Comparison of ENCODE assay signal across 23 cellular contexts in genomic region chr4:27844359-27844758, GRCh38.
"Had no signal": no experiment of that assay in that cellular context is flagged by ENCODE, and none has a peak within 500 bp of the region (broad histone marks: within the 10 kb centered on the region; RNA-seq: fewer than 3 reads in every experiment).

No MANE protein-coding gene starts in this region.

- ATAC-seq: activated CD4-positive, alpha-beta T cell treated with anti-CD3 and anti-CD28 coated beads for 36 hours; activated CD8-positive, alpha-beta T cell treated with anti-CD3 and anti-CD28 coated beads, Interleukin-2, amount 10 ng/mL, durations not matched to agents 7 days and 5 days; activated naive CD4-positive, alpha-beta T cell treated with anti-CD3 and anti-CD28 coated beads, Interleukin-2, amount 50 U/mL, for 72 hours; activated T-cell treated with anti-CD3 and anti-CD28 coated beads, Interleukin-2, amount 50 U/mL, for 4 hours; Panc1 had no signal

- H3K4me3 ChIP-seq: SJCRH30 had no signal

- DNase-seq: activated CD4-positive, alpha-beta T cell treated with anti-CD3 and anti-CD28 coated beads for 36 hours; activated CD4-positive, alpha-beta T cell treated with anti-CD3 and anti-CD28 coated beads, Interleukin-2, amount 10 ng/mL, durations not matched to agents 7 days and 5 days; activated CD4-positive, alpha-beta T cell treated with anti-CD3 and anti-CD28 coated beads, Interleukin-2, amount 50 U/mL, for 48 hours; activated CD8-positive, alpha-beta T cell treated with anti-CD3 and anti-CD28 coated beads, Interleukin-2, amount 10 ng/mL, durations not matched to agents 7 days and 5 days; activated gamma-delta T cell treated with Interleukin-2 at 50 U/mL for 16 hours; activated naive CD4-positive, alpha-beta T cell treated with anti-CD3 and anti-CD28 coated beads for 36 hours; activated T-cell treated with anti-CD3 and anti-CD28 coated beads for 4 hours; activated T-cell treated with anti-CD3 and anti-CD28 coated beads, Interleukin-2, amount 50 U/mL, for 4 hours; aorta; brain microvascular endothelial cell; central memory CD4-positive, alpha-beta T cell; Karpas-422; NCI-H1105 treated with DMSO at 0.1 percent for 48 hours; NCI-H1436; NCI-H1694 treated with DMSO at 0.1 percent for 48 hours; NCI-H2029; NCI-H345; NCI-H524 treated with DMSO at 0.1 percent for 48 hours; SHP77; SJCRH30; SK-N-SH had no signal
